Comparison of ENCODE assay signal across 9 cellular contexts in genomic region chr3:42572278-42572677, GRCh38. TPM values are rescaled to one million over a fixed set of nuclear protein-coding genes. Genes with fewer than 3 reads are reported as not detected.
DNase-seq lines count a peak whose midpoint lies in the region; ATAC-seq, FAIRE-seq and TF ChIP-seq lines count a peak whose summit lies in the region.
"Had no signal": no experiment of that assay in that cellular context is flagged by ENCODE, and none has a peak within 500 bp of the region (broad histone marks: within the 10 kb centered on the region; RNA-seq: fewer than 3 reads in every experiment).

No MANE protein-coding gene starts in this region.

- peaks cover 59% of the 10 kb centered on the region for H3K79me2 ChIP-seq in neural progenitor cell (ENCODE audit: low read depth)

- BruUV-seq in Panc1 (replicated peaks; lab: Mats Ljungman, UMichigan) = no TSS peak

- H3F3A ChIP-seq in neural progenitor cell (ENCODE audit: low read depth) = no peaks in the 10 kb centered on the region

- H4K20me1 ChIP-seq in neural progenitor cell (ENCODE audit: low read depth) = no peaks in the 10 kb centered on the region

- no peak overlapping the region for H3K9ac ChIP-seq in neural progenitor cell

- H3K4me1 ChIP-seq in Panc1 (ENCODE audit: control insufficient read depth, insufficient read depth, low read length) (no peaks in the 10 kb centered on the region), neural progenitor cell (no peaks in the 10 kb centered on the region)

- H3K36me3 ChIP-seq in Panc1 (ENCODE audit: control insufficient read depth, insufficient read depth, low read length) (peaks cover 3% of the 10 kb centered on the region; the same call in 1 of the 2 replicates), neural progenitor cell (peaks cover 16% of the 10 kb centered on the region)

- no peaks in the 10 kb centered on the region for H3K27me3 Mint-ChIP-seq in neural progenitor cell (ENCODE audit: insufficient read depth, low read depth)

- no peak for DNase-seq in D721Med (ENCODE audit: insufficient read length, low spot score)
- DNase-seq in Panc1 (ENCODE audit: low read depth, low spot score) = no peak
- DNase-seq in epithelial cell of proximal tubule (ENCODE audit: low read depth) = no peak
- peak; percentile 69 for DNase-seq in neural progenitor cell (ENCODE audit: low spot score)
- DNase-seq in NCI-H2171 treated with DMSO at 0.1 percent for 48 hours (lab: John Stamatoyannopoulos, UW) = no peak

- H3K4me3 ChIP-seq in Panc1 (ENCODE audit: low read depth in 2 of 2, low read length in 2 of 2) (no peak overlapping the region), epithelial cell of proximal tubule (ENCODE audit: low read depth, low read length) (no peak overlapping the region), neural progenitor cell (no peak overlapping the region)

- no peak overlapping the region for H2AFZ ChIP-seq in neural progenitor cell (replicated peaks)

- peaks cover 24% of the 10 kb centered on the region for H3K9me3 Mint-ChIP-seq in neural progenitor cell

- CTCF ChIA-PET in Panc1 (lab: Charles Lee) = interaction anchor here (0.6 kb wide), 1 partner anchor 33 kb away, joined by 10 read pairs; no protein-coding TSS in a partner anchor

- ATAC-seq in GM21737 (IDR thresholded peaks at IDR 0.05; ENCODE audit: unreplicated experiment) (peak; percentile 52), Panc1 (peak; percentile 89), GM18498 (IDR thresholded peaks at IDR 0.05; ENCODE audit: unreplicated experiment) (no peak), GM18520 (IDR thresholded peaks at IDR 0.05; ENCODE audit: unreplicated experiment) (no peak)

- H3K27ac ChIP-seq in Panc1 (ENCODE audit: low read length) (no peak overlapping the region), neural progenitor cell (no peak overlapping the region)

- POLR2A ChIA-PET in Panc1 (lab: Charles Lee) = no interaction called here

- H3K36me3 Mint-ChIP-seq in neural progenitor cell = peaks cover 47% of the 10 kb centered on the region

- peak; percentile 70 for TF ChIP-seq CTCF in D721Med (IDR thresholded peaks at IDR 0.05; ENCODE audit: insufficient read depth, missing control alignments)
- TF ChIP-seq CTCF in Panc1 (IDR thresholded peaks at IDR 0.05) = peak; percentile 73
- TF ChIP-seq CTCF in epithelial cell of proximal tubule (conservative IDR thresholded peaks at IDR 0.05; ENCODE audit: low read depth, low read length) = peak; percentile 77
- TF ChIP-seq CTCF in neural progenitor cell (IDR thresholded peaks at IDR 0.05) = peak; percentile 66

- H3K27ac Mint-ChIP-seq in neural progenitor cell = no peak overlapping the region
- H3K27ac Mint-ChIP-seq: nephron had no signal

- peaks cover 3% of the 10 kb centered on the region; the same call in 1 of the 2 replicates for H3K9me3 ChIP-seq in Panc1 (ENCODE audit: control insufficient read depth, insufficient read depth, low read depth, low read length)
- no peaks in the 10 kb centered on the region for H3K9me3 ChIP-seq in neural progenitor cell (ENCODE audit: low read depth)

- H3K4me1 Mint-ChIP-seq in neural progenitor cell = peaks cover 4% of the 10 kb centered on the region
- H3K4me1 Mint-ChIP-seq: nephron had no signal

- in situ Hi-C loops in Panc1 (cut with HindIII; ENCODE audit: low pct_unique_long_range_greater_than_20kb, low sequenced_read_pairs) = no loop called here

- no peak overlapping the region for H3K4me2 ChIP-seq in neural progenitor cell

- H3K27me3 ChIP-seq in Panc1 (ENCODE audit: control insufficient read depth, insufficient read depth, low read length) (no peaks in the 10 kb centered on the region), neural progenitor cell (no peaks in the 10 kb centered on the region)

- intact Hi-C loops in Panc1 (cut with micrococcal nuclease; ENCODE audit: unreplicated experiment) = no loop called here

- no peak overlapping the region for H3K4me3 Mint-ChIP-seq in neural progenitor cell
- H3K4me3 Mint-ChIP-seq: nephron had no signal

- no peak for FAIRE-seq in D721Med (lab: Jason Lieb, UNC)

RNA-seq across cellular contexts. Expression of gene SEC22C, which starts 9.5 kb away (rescaled TPM):
- 45.9 TPM for total RNA-seq in Panc1 (2021; ENCODE audit: unreplicated experiment)
- polyA plus RNA-seq in Panc1 (2012; ENCODE audit: insufficient read length) = 25.3 TPM
- total RNA-seq in epithelial cell of proximal tubule = 40.8 and 60.0 TPM in 2 replicates
- total RNA-seq in neural progenitor cell (ENCODE audit: low replicate concordance) = 48.5 and 48.6 TPM in 2 replicates

RNA-seq across cellular contexts. Expression of gene SS18L2, which starts 18.4 kb away (rescaled TPM):
- total RNA-seq in Panc1 (2021; ENCODE audit: unreplicated experiment) (27.5 TPM), epithelial cell of proximal tubule (26.9 and 31.5 TPM in 2 replicates), neural progenitor cell (ENCODE audit: low replicate concordance) (58.4 and 108 TPM in 2 replicates)
- 14.3 TPM for polyA plus RNA-seq in Panc1 (2012; ENCODE audit: insufficient read length)

RNA-seq across cellular contexts. Expression of gene NKTR, which starts 28.2 kb away (rescaled TPM):
- total RNA-seq in Panc1 (2021; ENCODE audit: unreplicated experiment) = 39.0 TPM
- polyA plus RNA-seq in Panc1 (2012; ENCODE audit: insufficient read length) = 11.0 TPM
- total RNA-seq in epithelial cell of proximal tubule = 18.2 and 24.3 TPM in 2 replicates
- 127 and 190 TPM in 2 replicates for total RNA-seq in neural progenitor cell (ENCODE audit: low replicate concordance)

Comparison
In these comparisons a context has a peak if more than half of its experiments do, and no peak if none do; other contexts are left out.
1. ATAC-seq: peak in GM21737 (single experiment) and Panc1 (single experiment); none in GM18498 (single experiment) and GM18520 (single experiment).
2. Peak in every context shown above with its lines, with median percentiles within 50 percentile points of each other: CTCF ChIP-seq.